In the genomic region with DNA sequence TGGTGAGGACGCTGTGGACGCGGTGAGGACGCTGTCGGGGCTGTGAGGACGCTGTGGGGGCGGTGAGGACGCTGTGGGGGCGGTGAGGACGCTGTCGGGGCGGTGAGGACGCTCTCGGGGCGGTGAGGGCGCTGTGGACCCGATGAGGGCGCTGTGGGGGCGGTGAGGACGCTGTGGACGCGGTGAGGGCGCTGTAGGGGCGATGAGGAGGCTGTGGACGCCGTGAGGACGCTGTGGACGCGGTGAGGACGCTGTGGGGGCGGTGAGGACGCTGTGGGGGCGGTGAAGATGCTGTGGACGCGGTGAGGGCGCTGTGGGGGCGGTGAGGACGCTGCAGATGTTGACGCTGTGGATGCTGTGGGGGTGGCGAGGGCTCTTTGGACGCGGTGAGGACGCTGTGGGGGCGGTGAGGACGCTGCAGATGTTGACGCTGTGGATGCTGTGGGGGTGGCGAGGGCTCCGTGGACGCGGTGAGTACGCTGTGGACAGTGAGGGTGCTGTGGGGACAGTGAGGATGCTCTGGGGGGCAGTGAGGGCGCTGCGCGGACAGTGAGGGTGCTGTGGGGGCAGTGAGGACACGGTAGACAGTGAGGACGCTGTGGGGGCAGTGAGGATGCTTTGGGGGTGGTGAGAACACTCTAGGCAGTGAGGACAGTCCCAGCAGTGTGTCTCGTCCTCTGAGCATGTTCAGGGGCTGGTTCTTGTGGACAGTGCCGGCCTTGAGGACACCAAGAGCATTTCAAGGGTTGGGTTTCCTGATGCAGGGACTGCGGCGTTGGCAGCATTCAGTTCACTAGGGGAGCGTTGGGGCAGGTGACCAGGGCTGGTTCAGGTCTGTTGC, we compare ENCODE assay signal across 25 cellular contexts. TPM values are rescaled to one million over a fixed set of nuclear protein-coding genes. Genes with fewer than 3 reads are reported as not detected.
A peak's percentile ranks its signal among the peaks of the same experiment; 100 is the strongest.
DNase-seq lines count a peak whose midpoint lies in the region; ATAC-seq, FAIRE-seq and TF ChIP-seq lines count a peak whose summit lies in the region.
"Had no signal": no experiment of that assay in that cellular context is flagged by ENCODE, and none has a peak within 500 bp of the region (broad histone marks: within the 10 kb centered on the region; RNA-seq: fewer than 3 reads in every experiment).

No MANE protein-coding gene starts in this region.

- CTCF ChIA-PET in HepG2 (lab: Yijun Ruan, JAX; ENCODE audit: low intra/inter-chr PET ratio, low total read pairs): no interaction called here
- CTCF ChIA-PET in H1 (lab: Charles Lee; ENCODE audit: partially characterized antibody): interaction anchor here (7.0 kb wide), 1 partner anchor 187 kb away, joined by 145 read pairs; no protein-coding TSS in a partner anchor

- H3K4me3 ChIP-seq in HepG2 (replicated peaks in 1 of 3; ENCODE audit: insufficient read depth in 1 of 3, low read depth in 2 of 3, low read length in 3 of 3) (no peak overlapping the region), right lobe of liver (no peak overlapping the region), H1 (ENCODE audit: extremely low read depth in 1 of 4, insufficient read depth in 2 of 4, low read depth in 3 of 4, low read length in 4 of 4) (no peak overlapping the region)
- H3K4me3 ChIP-seq: GM23248, SJSA1 had no signal

- no peak overlapping the region for H3K4ac ChIP-seq in H1 (replicated peaks; ENCODE audit: insufficient read length, low read depth, low read length)

- TF ChIP-seq EP300 in HepG2 (IDR thresholded peaks at IDR 0.05; ENCODE audit: low read depth in 2 of 2, low read length in 2 of 2): no peak
- TF ChIP-seq EP300 in HepG2 (CRISPR knock-in tag; IDR thresholded peaks at IDR 0.05; ENCODE audit: borderline replicate concordance): no peak
- TF ChIP-seq EP300 in H1 (IDR thresholded peaks at IDR 0.05; ENCODE audit: borderline replicate concordance in 1 of 2, low read depth in 2 of 2, low read length in 2 of 2): no peak

- H3K79me2 ChIP-seq in HepG2 (ENCODE audit: insufficient read depth, low read length) (no peaks in the 10 kb centered on the region), H1 (ENCODE audit: control insufficient read depth in 1 of 2, insufficient read depth in 2 of 2, low read length in 2 of 2) (no peaks in the 10 kb centered on the region)

- no peak for ATAC-seq in HepG2
- ATAC-seq in right lobe of liver: no peak
- no peak for ATAC-seq in HG03135 (IDR thresholded peaks at IDR 0.05; ENCODE audit: unreplicated experiment)

- H2BK12ac ChIP-seq in H1 (ENCODE audit: low read depth, low read length): peak overlapping the region; percentile 68; the same call in 1 of the 2 replicates

- no peak overlapping the region for H3K14ac ChIP-seq in H1 (ENCODE audit: insufficient read length)

- H2BK5ac ChIP-seq in H1 (ENCODE audit: low read depth, low read length): no peak overlapping the region

- H2BK20ac ChIP-seq in H1 (ENCODE audit: low read length): no peak overlapping the region

- H2AK5ac ChIP-seq in H1 (ENCODE audit: low read depth, low read length): peak overlapping the region; percentile 75; the same call in 1 of the 2 replicates

- H3K56ac ChIP-seq in H1 (replicated peaks; ENCODE audit: insufficient read length, low read depth, low read length): no peak overlapping the region

- TF ChIP-seq RAD21 in HepG2 (CRISPR knock-in tag; IDR thresholded peaks at IDR 0.05) (no peak), H1 (IDR thresholded peaks at IDR 0.05 in 1 of 2, conservative IDR thresholded peaks at IDR 0.05 in 1 of 2; ENCODE audit: low read depth in 2 of 2, low read length in 2 of 2) (peak in 1 of 2 experiments; percentile 6; a peak in 1 of 4 replicates)

- no TSS peak for BruUV-seq in HepG2 (replicated peaks; lab: Mats Ljungman, UMichigan)

- TF ChIP-seq CTCF in HepG2 (CRISPR knock-in tag; IDR thresholded peaks at IDR 0.05) (peak; percentile 40; the same call in 1 of the 2 replicates), right lobe of liver (IDR thresholded peaks at IDR 0.05) (no peak), H1 (IDR thresholded peaks at IDR 0.05; ENCODE audit: control extremely low read depth in 1 of 3, insufficient read depth in 1 of 3, low read depth in 1 of 3, low read length in 3 of 3) (peak in 2 of 3 experiments; percentile 38 to 41; a peak in 3 of 4 replicates), neural crest cell (conservative IDR thresholded peaks at IDR 0.05) (no peak)

- peaks cover 67% of the 10 kb centered on the region for H3K27me3 Mint-ChIP-seq in neural crest cell (ENCODE audit: low read depth)

- H3K9ac ChIP-seq in HepG2 (ENCODE audit: insufficient read depth, low read depth, low read length) (no peak overlapping the region), H1 (replicated peaks in 1 of 4; ENCODE audit: extremely low read depth in 1 of 4, low read depth in 3 of 4, low read length in 3 of 4) (no peak overlapping the region)
- H3K9ac ChIP-seq: GM23248 had no signal

- FAIRE-seq in HepG2 (lab: Jason Lieb, UNC): no peak
- FAIRE-seq in H1 (lab: Jason Lieb, UNC): no peak
- FAIRE-seq: GM12892 had no signal

- H2BK15ac ChIP-seq in H1 (ENCODE audit: low read length): peak overlapping the region; percentile 95; the same call in 1 of the 2 replicates

- H3K27ac ChIP-seq in HepG2 (ENCODE audit: extremely low read length, insufficient read depth, low read length) (no peak overlapping the region), right lobe of liver (no peak overlapping the region), H1 (ENCODE audit: low read depth, low read length) (no peak overlapping the region)
- H3K27ac ChIP-seq: 22Rv1, GM23248, SJSA1 had no signal

- peaks cover 49% of the 10 kb centered on the region for H3K4me1 ChIP-seq in HepG2 (ENCODE audit: insufficient read depth, low read length)
- peaks cover 0 to 22% (median 0%) of the 10 kb centered on the region in 4 donors for H3K4me1 ChIP-seq in right lobe of liver
- peaks cover 0 to 27% (median 15%) of the 10 kb centered on the region in 4 experiments; a peak in 6 of 7 replicates for H3K4me1 ChIP-seq in H1 (replicated peaks in 1 of 4; ENCODE audit: control insufficient read depth in 3 of 4, insufficient read depth in 4 of 4, low read length in 3 of 4)
- H3K4me1 ChIP-seq: BE2C had no signal

- no peak overlapping the region for H2BK120ac ChIP-seq in H1 (replicated peaks; ENCODE audit: low read depth, low read length)

- in situ Hi-C loops in HepG2 (cut with HindIII; ENCODE audit: extremely low pct_ligation_motif_present, low pct_unique_long_range_greater_than_20kb): no loop called here

- peaks cover 8% of the 10 kb centered on the region for H3K4me1 Mint-ChIP-seq in neural crest cell

- H3K27ac Mint-ChIP-seq in neural crest cell (ENCODE audit: unreplicated experiment): no peak overlapping the region
- H3K27ac Mint-ChIP-seq: H9, HFFc6 had no signal

- H3K9me3 Mint-ChIP-seq in neural crest cell: no peaks in the 10 kb centered on the region

- no peak overlapping the region for H2AFZ ChIP-seq in HepG2 (ENCODE audit: low read length)
- no peak overlapping the region for H2AFZ ChIP-seq in H1 (ENCODE audit: low read length)
- H2AFZ ChIP-seq: GM23248 had no signal

- H3K4me3 Mint-ChIP-seq in neural crest cell: peak overlapping the region; percentile 51
- H3K4me3 Mint-ChIP-seq: HFFc6 had no signal

- H3K23me2 ChIP-seq in H1 (ENCODE audit: low read depth, low read length): peaks cover 11% of the 10 kb centered on the region; the same call in 1 of the 2 replicates

- H3K36me3 Mint-ChIP-seq in neural crest cell (ENCODE audit: low read depth): no peaks in the 10 kb centered on the region

- no peak overlapping the region for H3K23ac ChIP-seq in H1 (ENCODE audit: insufficient read length)

- WGBS in HepG2 (ENCODE audit: low lambda C conversion rate): 25% methylated on average over 41 of the region's 61 CpGs
- 49% methylated on average over 45 of the region's 61 CpGs for WGBS in right lobe of liver (ENCODE audit: insufficient coverage, low coverage, low lambda C conversion rate, missing lambda C conversion rate)
- 56% methylated on average over 35 of the region's 61 CpGs; no CpG with 5 or more reads in 1 of the 2 experiments for WGBS in H1 (ENCODE audit: extremely low coverage in 1 of 2, insufficient coverage in 1 of 2, insufficient read length in 1 of 2, insufficient replicate concordance in 2 of 2, low coverage in 1 of 2, low lambda C conversion rate in 2 of 2, missing lambda C conversion rate in 1 of 2), 2 experiments

- no peak overlapping the region for H4K8ac ChIP-seq in H1 (ENCODE audit: extremely low read depth, insufficient read depth, low read length)

- H3K18ac ChIP-seq in H1 (ENCODE audit: extremely low read depth, low read length): no peak overlapping the region

- peaks cover 12 to 67% of the 10 kb centered on the region in 2 experiments for H3K27me3 ChIP-seq in HepG2 (ENCODE audit: control insufficient read depth in 1 of 2, insufficient read depth in 2 of 2, low read length in 2 of 2)
- H3K27me3 ChIP-seq in right lobe of liver: peaks cover 0 to 13% of the 10 kb centered on the region in 2 donors
- peaks cover 47 to 79% (median 72%) of the 10 kb centered on the region in 4 experiments for H3K27me3 ChIP-seq in H1 (replicated peaks in 1 of 4; ENCODE audit: control insufficient read depth in 3 of 4, extremely low read depth in 1 of 4, insufficient read depth in 3 of 4, low read length in 3 of 4)
- H3K27me3 ChIP-seq: SJSA1 had no signal

- H3K4me2 ChIP-seq in HepG2 (ENCODE audit: low read depth, low read length): no peak overlapping the region
- no peak overlapping the region for H3K4me2 ChIP-seq in H1 (ENCODE audit: insufficient read depth in 1 of 2, low read depth in 2 of 2, low read length in 2 of 2)

- H4K91ac ChIP-seq in H1 (replicated peaks; ENCODE audit: insufficient read length, low read length): no peak overlapping the region

- H3K79me1 ChIP-seq in H1 (ENCODE audit: low read depth, low read length): no peaks in the 10 kb centered on the region

- intact Hi-C loops in HepG2 (cut with micrococcal nuclease; ENCODE audit: unreplicated experiment) (no loop called here), right lobe of liver (cut with DNase I) (no loop called here)

- POLR2A ChIA-PET in HepG2 (lab: Yijun Ruan, JAX): no interaction called here
- POLR2A ChIA-PET in H1 (lab: Charles Lee; ENCODE audit: partially characterized antibody): no interaction called here

- H4K20me1 ChIP-seq in HepG2 (ENCODE audit: insufficient read depth, low read length): no peaks in the 10 kb centered on the region
- peaks cover 7 to 16% of the 10 kb centered on the region in 2 experiments for H4K20me1 ChIP-seq in H1 (replicated peaks in 1 of 2; ENCODE audit: control insufficient read depth in 1 of 2, insufficient read depth in 2 of 2, low read length in 2 of 2)

- TF ChIP-seq POLR2A in HepG2 (IDR thresholded peaks at IDR 0.05; ENCODE audit: insufficient read depth in 1 of 2, low read depth in 2 of 2, low read length in 2 of 2) (no peak), right lobe of liver (IDR thresholded peaks at IDR 0.05) (no peak), H1 (IDR thresholded peaks at IDR 0.05; ENCODE audit: control extremely low read depth in 1 of 2, low read depth in 2 of 2, low read length in 2 of 2) (no peak)

- H4K5ac ChIP-seq in H1 (ENCODE audit: insufficient read length, low read depth, low read length): no peak overlapping the region

- DNase-seq in HepG2 (ENCODE audit: low spot score) (no peak), right lobe of liver (no peak), H1 (ENCODE audit: low read depth in 1 of 2, low spot score in 2 of 2) (no peak), neural crest cell (ENCODE audit: low read depth, low spot score) (no peak), hypothalamus (lab: John Stamatoyannopoulos, UW) (no peak), NCI-H1105 (lab: John Stamatoyannopoulos, UW) (no peak)
- DNase-seq: BE2C, Calu3, DMS79 treated with DMSO at 0.1 percent for 48 hours, GM23248, H9, HFFc6, Kasumi-1, NCI-H1092 treated with DMSO at 0.1 percent for 48 hours, NCI-H1436 treated with DMSO at 0.1 percent for 48 hours, NCI-H187 treated with DMSO at 0.1 percent for 48 hours, NCI-H2107, NCI-H446 treated with DMSO at 0.1 percent for 48 hours, NCI-H526, Right ventricle myocardium superior, RPMI8226 had no signal

- H3K9me3 ChIP-seq in HepG2 (ENCODE audit: low read length) (no peaks in the 10 kb centered on the region), right lobe of liver (no peaks in the 10 kb centered on the region), H1 (ENCODE audit: insufficient read depth in 2 of 2, low read depth in 1 of 2, low read length in 1 of 2) (no peaks in the 10 kb centered on the region)
- H3K9me3 ChIP-seq: BE2C, SJSA1 had no signal

- H3K36me3 ChIP-seq in HepG2 (replicated peaks in 1 of 2; ENCODE audit: control insufficient read depth in 1 of 2, insufficient read depth in 2 of 2, low read length in 2 of 2) (no peaks in the 10 kb centered on the region), right lobe of liver (no peaks in the 10 kb centered on the region), H1 (ENCODE audit: control insufficient read depth in 2 of 4, insufficient read depth in 4 of 4, low read length in 3 of 4) (no peaks in the 10 kb centered on the region; a peak in 1 of 8 replicates)
- H3K36me3 ChIP-seq: BE2C had no signal

RNA-seq across cellular contexts. Expression of a gene that starts 4.2 kb away (rescaled TPM):
- not detected in 2 replicates for total RNA-seq in HepG2 (2016; rRNA removed; fragmentation: Illumina TruSeq; extraction: Trizol)
- total RNA-seq in HepG2 (2016; cell fraction: cytosol; rRNA removed; fragmentation: Illumina TruSeq; extraction: Trizol; ENCODE audit: low read depth): not detected in 2 replicates
- not detected in 2 replicates for total RNA-seq in HepG2 (2016; cell fraction: insoluble cytoplasmic fraction; rRNA removed; fragmentation: Illumina TruSeq; extraction: Trizol)
- total RNA-seq in HepG2 (2016; cell fraction: membrane; rRNA removed; fragmentation: Illumina TruSeq; extraction: Trizol): 0.10 TPM in 1 of 2 replicates, not detected in the other
- not detected in 2 replicates for total RNA-seq in HepG2 (2016; cell fraction: nucleus; rRNA removed; fragmentation: Illumina TruSeq; extraction: Trizol)
- 0.07 TPM in 1 of 2 replicates, not detected in the other for polyA plus RNA-seq in HepG2 (2011; rRNA removed)
- 0.16 TPM in 1 of 2 replicates, not detected in the other for polyA plus RNA-seq in HepG2 (2011; cell fraction: cytosol; rRNA removed)
- 0.47 TPM in 1 of 2 replicates, not detected in the other for polyA plus RNA-seq in HepG2 (2011; cell fraction: nucleus; rRNA removed)
- polyA plus RNA-seq in HepG2 (2012): not detected in 2 replicates
- polyA plus RNA-seq in HepG2 (2016; cell fraction: cytosol; fragmentation: Illumina TruSeq; extraction: Trizol; ENCODE audit: low read depth): not detected in 2 replicates
- polyA plus RNA-seq in HepG2 (2016; cell fraction: insoluble cytoplasmic fraction; fragmentation: Illumina TruSeq; extraction: Trizol; ENCODE audit: low read depth): not detected in 2 replicates
- not detected in 2 replicates for polyA plus RNA-seq in HepG2 (2016; cell fraction: membrane; fragmentation: Illumina TruSeq; extraction: Trizol; ENCODE audit: low read depth)
- not detected in 2 replicates for polyA plus RNA-seq in HepG2 (2016; cell fraction: nucleus; fragmentation: Illumina TruSeq; extraction: Trizol; ENCODE audit: insufficient read depth, low read depth)
- polyA minus RNA-seq in HepG2 (2011; rRNA and poly(A)+ RNA removed; ENCODE audit: low replicate concordance): 0.32 TPM in 1 of 2 replicates, not detected in the other
- not detected in 2 replicates for polyA minus RNA-seq in HepG2 (2011; cell fraction: cytosol; rRNA and poly(A)+ RNA removed)
- not detected in 2 replicates for polyA minus RNA-seq in HepG2 (2011; cell fraction: nucleus; rRNA and poly(A)+ RNA removed)
- 1 to 10 TPM in 1 of 6 experiments, under 1 TPM in 4, not detected in 1; 0.15 to 1.3 (median 0.62) TPM for total RNA-seq in right lobe of liver
- not detected in 2 replicates for total RNA-seq in H1 (2021; fragmentation: NEBNext Ultra II Directional; extraction: Animal tissue kit (Norgen Biotek cat#: 25700))
- 0.36 and 0.66 TPM in 2 replicates for polyA plus RNA-seq in H1 (2011; rRNA removed)
- 0.27 TPM for polyA plus RNA-seq in H1 (2011; cell fraction: cytosol; rRNA removed)
- polyA plus RNA-seq in H1 (2011; cell fraction: nucleus; rRNA removed): 2.4 TPM
- 0.38 to 0.69 TPM (median 0.55 TPM) in 3 of 4 replicates, not detected in the other for polyA plus RNA-seq in H1 (2012, experiment 1 of 2)
- polyA plus RNA-seq in H1 (2012, experiment 2 of 2): not detected
- 0.36 TPM for polyA plus RNA-seq in H1 (2013, experiment 1 of 2)
- polyA plus RNA-seq in H1 (2013, experiment 2 of 2): 0.83 TPM
- not detected in 2 replicates for polyA minus RNA-seq in H1 (2011; rRNA and poly(A)+ RNA removed)
- not detected for polyA minus RNA-seq in H1 (2011; cell fraction: cytosol; rRNA and poly(A)+ RNA removed)
- 0.60 TPM for polyA minus RNA-seq in H1 (2011; cell fraction: nucleus; rRNA and poly(A)+ RNA removed)
- 4.6 and 4.8 TPM in 2 replicates for total RNA-seq in neural crest cell
- total RNA-seq: Calu3, Right ventricle myocardium superior had no signal

RNA-seq across cellular contexts. Expression of a gene that starts 13.2 kb away (rescaled TPM):
- total RNA-seq in HepG2 (2016; rRNA removed; fragmentation: Illumina TruSeq; extraction: Trizol) (not detected in 2 replicates), right lobe of liver (1 to 10 TPM; 1.3 to 3.7 (median 2.1) TPM), neural crest cell (30.2 and 31.9 TPM in 2 replicates)
- 0.09 and 0.20 TPM in 2 replicates for total RNA-seq in HepG2 (2016; cell fraction: cytosol; rRNA removed; fragmentation: Illumina TruSeq; extraction: Trizol; ENCODE audit: low read depth)
- not detected in 2 replicates for total RNA-seq in HepG2 (2016; cell fraction: insoluble cytoplasmic fraction; rRNA removed; fragmentation: Illumina TruSeq; extraction: Trizol)
- total RNA-seq in HepG2 (2016; cell fraction: membrane; rRNA removed; fragmentation: Illumina TruSeq; extraction: Trizol): 0.06 and 0.10 TPM in 2 replicates
- total RNA-seq in HepG2 (2016; cell fraction: nucleus; rRNA removed; fragmentation: Illumina TruSeq; extraction: Trizol): not detected in 2 replicates
- polyA plus RNA-seq in HepG2 (2011; rRNA removed) (0.33 and 0.55 TPM in 2 replicates), H1 (2011; rRNA removed) (6.0 and 9.1 TPM in 2 replicates)
- 0.04 TPM in 1 of 2 replicates, not detected in the other for polyA plus RNA-seq in HepG2 (2011; cell fraction: cytosol; rRNA removed)
- polyA plus RNA-seq in HepG2 (2011; cell fraction: nucleus; rRNA removed): 0.57 and 0.82 TPM in 2 replicates
- 0.08 TPM in 1 of 2 replicates, not detected in the other for polyA plus RNA-seq in HepG2 (2012)
- 0.15 and 0.23 TPM in 2 replicates for polyA plus RNA-seq in HepG2 (2016; cell fraction: cytosol; fragmentation: Illumina TruSeq; extraction: Trizol; ENCODE audit: low read depth)
- polyA plus RNA-seq in HepG2 (2016; cell fraction: insoluble cytoplasmic fraction; fragmentation: Illumina TruSeq; extraction: Trizol; ENCODE audit: low read depth): not detected in 2 replicates
- 0.23 and 0.58 TPM in 2 replicates for polyA plus RNA-seq in HepG2 (2016; cell fraction: membrane; fragmentation: Illumina TruSeq; extraction: Trizol; ENCODE audit: low read depth)
- 0.28 TPM in 1 of 2 replicates, not detected in the other for polyA plus RNA-seq in HepG2 (2016; cell fraction: nucleus; fragmentation: Illumina TruSeq; extraction: Trizol; ENCODE audit: insufficient read depth, low read depth)
- polyA minus RNA-seq in HepG2 (2011; rRNA and poly(A)+ RNA removed; ENCODE audit: low replicate concordance): 1.0 and 1.5 TPM in 2 replicates
- not detected in 2 replicates for polyA minus RNA-seq in HepG2 (2011; cell fraction: cytosol; rRNA and poly(A)+ RNA removed)
- polyA minus RNA-seq in HepG2 (2011; cell fraction: nucleus; rRNA and poly(A)+ RNA removed): 0.77 TPM in 1 of 2 replicates, not detected in the other
- total RNA-seq in H1 (2021; fragmentation: NEBNext Ultra II Directional; extraction: Animal tissue kit (Norgen Biotek cat#: 25700)): 7.8 and 8.6 TPM in 2 replicates
- 6.7 TPM for polyA plus RNA-seq in H1 (2011; cell fraction: cytosol; rRNA removed)
- 18.5 TPM for polyA plus RNA-seq in H1 (2011; cell fraction: nucleus; rRNA removed)
- 5.8 to 13.4 TPM (median 10.9 TPM) in 4 replicates for polyA plus RNA-seq in H1 (2012, experiment 1 of 2)
- polyA plus RNA-seq in H1 (2012, experiment 2 of 2): 8.4 TPM
- 9.7 TPM for polyA plus RNA-seq in H1 (2013, experiment 1 of 2)
- 9.0 TPM for polyA plus RNA-seq in H1 (2013, experiment 2 of 2)
- polyA minus RNA-seq in H1 (2011; rRNA and poly(A)+ RNA removed): 7.3 and 8.0 TPM in 2 replicates
- 2.3 TPM for polyA minus RNA-seq in H1 (2011; cell fraction: cytosol; rRNA and poly(A)+ RNA removed)
- polyA minus RNA-seq in H1 (2011; cell fraction: nucleus; rRNA and poly(A)+ RNA removed): 8.8 TPM

RNA-seq across cellular contexts. Expression of a gene that starts 33.0 kb away (rescaled TPM):
- total RNA-seq in HepG2 (2016; rRNA removed; fragmentation: Illumina TruSeq; extraction: Trizol) (not detected in 2 replicates), right lobe of liver (under 1 TPM in 4 of 6 experiments, not detected in 2; 0.24 to 0.37 (median 0.30) TPM), neural crest cell (not detected in 2 replicates)
- not detected in 2 replicates for total RNA-seq in HepG2 (2016; cell fraction: cytosol; rRNA removed; fragmentation: Illumina TruSeq; extraction: Trizol; ENCODE audit: low read depth)
- not detected in 2 replicates for total RNA-seq in HepG2 (2016; cell fraction: insoluble cytoplasmic fraction; rRNA removed; fragmentation: Illumina TruSeq; extraction: Trizol)
- not detected in 2 replicates for total RNA-seq in HepG2 (2016; cell fraction: membrane; rRNA removed; fragmentation: Illumina TruSeq; extraction: Trizol)
- not detected in 2 replicates for total RNA-seq in HepG2 (2016; cell fraction: nucleus; rRNA removed; fragmentation: Illumina TruSeq; extraction: Trizol)
- polyA plus RNA-seq in HepG2 (2011; rRNA removed) (not detected in 2 replicates), H1 (2011; rRNA removed) (not detected in 2 replicates)
- 0.03 TPM in 1 of 2 replicates, not detected in the other for polyA plus RNA-seq in HepG2 (2011; cell fraction: cytosol; rRNA removed)
- 0.23 TPM in 1 of 2 replicates, not detected in the other for polyA plus RNA-seq in HepG2 (2011; cell fraction: nucleus; rRNA removed)
- not detected in 2 replicates for polyA plus RNA-seq in HepG2 (2012)
- polyA plus RNA-seq in HepG2 (2016; cell fraction: cytosol; fragmentation: Illumina TruSeq; extraction: Trizol; ENCODE audit: low read depth): not detected in 2 replicates
- polyA plus RNA-seq in HepG2 (2016; cell fraction: insoluble cytoplasmic fraction; fragmentation: Illumina TruSeq; extraction: Trizol; ENCODE audit: low read depth): not detected in 2 replicates
- 0.08 TPM in 1 of 2 replicates, not detected in the other for polyA plus RNA-seq in HepG2 (2016; cell fraction: membrane; fragmentation: Illumina TruSeq; extraction: Trizol; ENCODE audit: low read depth)
- not detected in 2 replicates for polyA plus RNA-seq in HepG2 (2016; cell fraction: nucleus; fragmentation: Illumina TruSeq; extraction: Trizol; ENCODE audit: insufficient read depth, low read depth)
- not detected in 2 replicates for polyA minus RNA-seq in HepG2 (2011; rRNA and poly(A)+ RNA removed; ENCODE audit: low replicate concordance)
- polyA minus RNA-seq in HepG2 (2011; cell fraction: cytosol; rRNA and poly(A)+ RNA removed): not detected in 2 replicates
- polyA minus RNA-seq in HepG2 (2011; cell fraction: nucleus; rRNA and poly(A)+ RNA removed): not detected in 2 replicates
- 0.28 and 0.38 TPM in 2 replicates for total RNA-seq in H1 (2021; fragmentation: NEBNext Ultra II Directional; extraction: Animal tissue kit (Norgen Biotek cat#: 25700))
- not detected for polyA plus RNA-seq in H1 (2011; cell fraction: cytosol; rRNA removed)
- polyA plus RNA-seq in H1 (2011; cell fraction: nucleus; rRNA removed): not detected
- polyA plus RNA-seq in H1 (2012, experiment 1 of 2): not detected in 4 replicates
- polyA plus RNA-seq in H1 (2012, experiment 2 of 2): 0.10 TPM
- polyA plus RNA-seq in H1 (2013, experiment 1 of 2): 0.14 TPM
- 0.09 TPM for polyA plus RNA-seq in H1 (2013, experiment 2 of 2)
- not detected in 2 replicates for polyA minus RNA-seq in H1 (2011; rRNA and poly(A)+ RNA removed)
- polyA minus RNA-seq in H1 (2011; cell fraction: cytosol; rRNA and poly(A)+ RNA removed): not detected
- polyA minus RNA-seq in H1 (2011; cell fraction: nucleus; rRNA and poly(A)+ RNA removed): not detected
- total RNA-seq: Calu3 had no signal

Comparison
In these comparisons a context has a peak if more than half of its experiments do, and no peak if none do; other contexts are left out.
1. CTCF ChIP-seq: peak in HepG2 (single experiment) and H1 (2 of 3); none in right lobe of liver (0 of 4) and neural crest cell (single experiment).